In genomic region chr3:23926246-23926645, GRCh38 we compare ENCODE assay signal across 21 cellular contexts. TPM values are rescaled to one million over a fixed set of nuclear protein-coding genes. Genes with fewer than 3 reads are reported as not detected.
DNase-seq lines count a peak whose midpoint lies in the region; ATAC-seq, FAIRE-seq and TF ChIP-seq lines count a peak whose summit lies in the region.
"Had no signal": no experiment of that assay in that cellular context is flagged by ENCODE, and none has a peak within 500 bp of the region (broad histone marks: within the 10 kb centered on the region; RNA-seq: fewer than 3 reads in every experiment).

No MANE protein-coding gene starts in this region.

- POLR2A ChIA-PET in HEK293 (lab: Yijun Ruan, JAX), result interaction anchor here (1.2 kb wide), 1 partner anchor 9 kb away, joined by 14 read pairs; the partner anchor contains the start of genes NKIRAS1 and RPL15
- POLR2A ChIA-PET in K562 (lab: Yijun Ruan, JAX), result interaction anchor here (1.1 to 8.9 kb wide), 5 partner anchors 8 to 12 kb away, joined by 3 to 81 read pairs (median 4); partner anchors contain the start of genes NKIRAS1 and RPL15

- CTCF ChIA-PET in HEK293 (lab: Yijun Ruan, JAX) (interaction anchor here (0.8 kb wide), 1 partner anchor 9 kb away, joined by 3 read pairs; no protein-coding TSS in a partner anchor), K562 (lab: Yijun Ruan, JAX; ENCODE audit: low intra/inter-chr PET ratio) (no interaction called here)

- peak overlapping the region; percentile 3 for H3K27ac Mint-ChIP-seq in nephron progenitor cell
- H3K27ac Mint-ChIP-seq: B cell; CD4-positive, CD25-positive, alpha-beta regulatory T cell; CD8-positive, alpha-beta T cell had no signal

- no TSS peak for BruUV-seq in K562 (replicated peaks; lab: Mats Ljungman, UMichigan)

- peaks cover 37% of the 10 kb centered on the region for H3K4me1 Mint-ChIP-seq in nephron progenitor cell

- H3K4me2 ChIP-seq in K562 (ENCODE audit: insufficient read depth, low read length), result no peak overlapping the region
- H3K4me2 ChIP-seq: BLaER1 had no signal

- peaks cover 9% of the 10 kb centered on the region for H3K9me3 Mint-ChIP-seq in nephron progenitor cell
- H3K9me3 Mint-ChIP-seq: CD4-positive, CD25-positive, alpha-beta regulatory T cell; CD8-positive, alpha-beta T cell had no signal

- WGBS in K562 (ENCODE audit: insufficient coverage, low coverage, missing lambda C conversion rate), result 78% methylated on average over 7 of the region's 7 CpGs

- in situ Hi-C loops in K562 (cut with MboI), result no loop called here

- H3K27me3 Mint-ChIP-seq in nephron progenitor cell (ENCODE audit: low read depth, poor library complexity), result no peaks in the 10 kb centered on the region
- H3K27me3 Mint-ChIP-seq: B cell; CD4-positive, CD25-positive, alpha-beta regulatory T cell had no signal

- no peak overlapping the region for H3K4me3 ChIP-seq in HEK293 (ENCODE audit: low read depth, low read length)
- H3K4me3 ChIP-seq in K562, result no peak overlapping the region
- H3K4me3 ChIP-seq: BLaER1, GM23248 had no signal

- FAIRE-seq in K562 (lab: Jason Lieb, UNC), result no peak
- FAIRE-seq: A204.1, D721Med, GM12891, GM18507, H1 had no signal

- ATAC-seq in K562 (no peak), GM18519 (IDR thresholded peaks at IDR 0.05; ENCODE audit: low FRiP score, unreplicated experiment) (no peak)
- ATAC-seq: CD8-positive, alpha-beta T cell had no signal

- H2AFZ ChIP-seq in K562 (ENCODE audit: low read depth, low read length), result no peak overlapping the region
- H2AFZ ChIP-seq: GM23248 had no signal

- no peaks in the 10 kb centered on the region for H3K9me1 ChIP-seq in K562 (ENCODE audit: control insufficient read depth, insufficient read depth, low read length)

- H3K36me3 ChIP-seq in HEK293 (ENCODE audit: control insufficient read depth in 2 of 2, insufficient read depth in 1 of 2, low read length in 2 of 2) (peaks cover 3 to 5% of the 10 kb centered on the region in 2 experiments; a peak in 2 of 3 replicates), K562 (ENCODE audit: control insufficient read depth, insufficient read depth, low read length) (peaks cover 2% of the 10 kb centered on the region; the same call in 1 of the 3 replicates)

- no peak for TF ChIP-seq POLR2A in K562 (conservative IDR thresholded peaks at IDR 0.05)

- no peak overlapping the region for H3K9ac ChIP-seq in K562 (ENCODE audit: insufficient read depth in 1 of 2, low read depth in 2 of 2, low read length in 2 of 2)
- H3K9ac ChIP-seq: BLaER1, GM23248 had no signal

- no peaks in the 10 kb centered on the region for H3K79me2 ChIP-seq in K562 (ENCODE audit: control insufficient read depth, insufficient read depth, low read length)

- no peak for TF ChIP-seq RAD21 in K562 (CRISPR knock-in tag; conservative IDR thresholded peaks at IDR 0.05 in 1 of 2, IDR thresholded peaks at IDR 0.05 in 1 of 2)

- H3K27me3 ChIP-seq in K562 (ENCODE audit: control insufficient read depth in 2 of 2, insufficient read depth in 2 of 2, low read length in 2 of 2), result no peaks in the 10 kb centered on the region
- H3K27me3 ChIP-seq: BLaER1 had no signal

- no peaks in the 10 kb centered on the region for H4K20me1 ChIP-seq in K562 (replicated peaks; ENCODE audit: control insufficient read depth, insufficient read depth, low read length)

- TF ChIP-seq CTCF in 22Rv1 (IDR thresholded peaks at IDR 0.05) (no peak), HEK293 (tag by site-specific recombination; IDR thresholded peaks at IDR 0.05) (no peak), K562 (IDR thresholded peaks at IDR 0.05 in 2 of 3, conservative IDR thresholded peaks at IDR 0.05 in 1 of 3; ENCODE audit: insufficient read depth in 2 of 3, low read depth in 1 of 3, low read length in 3 of 3) (no peak), nephron progenitor cell (IDR thresholded peaks at IDR 0.05) (no peak)

- H3K36me3 Mint-ChIP-seq in nephron progenitor cell (ENCODE audit: low read depth), result peaks cover 25% of the 10 kb centered on the region

- H3K27ac ChIP-seq in 22Rv1 (peak overlapping the region; percentile 82; the same call in 1 of the 2 replicates), HEK293 (ENCODE audit: extremely low read depth, low read depth, low read length) (no peak overlapping the region), K562 (ENCODE audit: extremely low read depth, low read depth, low read length) (no peak overlapping the region)
- H3K27ac ChIP-seq: BLaER1, C4-2B, GM23248 had no signal

- no peak for TF ChIP-seq EP300 in K562 (IDR thresholded peaks at IDR 0.05; ENCODE audit: low read length)

- intact Hi-C loops in K562 (cut with micrococcal nuclease), result loop anchor here (2.0 kb wide), 1 partner anchor 73 kb away; no protein-coding TSS in a partner anchor

- no peaks in the 10 kb centered on the region for H3K4me1 ChIP-seq in HEK293 (ENCODE audit: control insufficient read depth, insufficient read depth, low read length)
- H3K4me1 ChIP-seq in K562 (replicated peaks in 1 of 2; ENCODE audit: control insufficient read depth in 2 of 2, insufficient read depth in 2 of 2, low read length in 2 of 2), result peaks cover 3 to 15% of the 10 kb centered on the region in 2 experiments; a peak in 2 of 5 replicates

- no peak for DNase-seq in K562 (ENCODE audit: extremely low read depth in 1 of 4, low spot score in 3 of 4)
- no peak for DNase-seq in nephron progenitor cell
- no peak for DNase-seq in SW480 (ENCODE audit: low spot score)
- DNase-seq: CD4-positive, CD25-positive, alpha-beta regulatory T cell; CD8-positive, alpha-beta T cell; DMS 273 treated with DMSO at 0.1 percent for 48 hours; DMS79 treated with DMSO at 0.1 percent for 48 hours; GF-D8; GM23248; H7 had no signal

- H3K9me3 ChIP-seq in HEK293 (ENCODE audit: control insufficient read depth, insufficient read depth, low read depth, low read length) (no peaks in the 10 kb centered on the region), K562 (replicated peaks; ENCODE audit: control insufficient read depth, insufficient read depth, low read depth, low read length) (no peaks in the 10 kb centered on the region)
- H3K9me3 ChIP-seq: BLaER1 had no signal

- no peak overlapping the region for H3K4me3 Mint-ChIP-seq in nephron progenitor cell
- H3K4me3 Mint-ChIP-seq: B cell; CD4-positive, CD25-positive, alpha-beta regulatory T cell; CD8-positive, alpha-beta T cell had no signal

RNA-seq across cellular contexts. Expression of gene RPL15, which starts 9.3 kb away (rescaled TPM):
- 238 and 411 TPM in 2 replicates for total RNA-seq in K562 (2011; cell fraction: chromatin; rRNA removed; ENCODE audit: low replicate concordance)
- 765 and 867 TPM in 2 replicates for total RNA-seq in K562 (2011; cell fraction: nucleolus; rRNA removed)
- 735 and 1,463 TPM in 2 replicates for total RNA-seq in K562 (2011; cell fraction: nucleoplasm; rRNA removed)
- 2,466 and 2,533 TPM in 2 replicates for total RNA-seq in K562 (2014; rRNA removed)
- total RNA-seq in K562 (2014; rRNA removed; fragmentation: Illumina TruSeq; extraction: Trizol), result 1,923 and 2,393 TPM in 2 replicates
- total RNA-seq in K562 (2015; rRNA removed; fragmentation: Illumina TruSeq; extraction: Trizol), result 2,774 and 3,068 TPM in 2 replicates
- total RNA-seq in K562 (2021), result 2,579 and 2,753 TPM in 2 replicates
- 4,017 and 4,081 TPM in 2 replicates for polyA plus RNA-seq in K562 (2011; rRNA removed)
- 6,575 and 7,027 TPM in 2 replicates for polyA plus RNA-seq in K562 (2011; cell fraction: cytosol; rRNA removed)
- 1,268 and 2,124 TPM in 2 replicates for polyA plus RNA-seq in K562 (2011; cell fraction: nucleus; rRNA removed)
- polyA plus RNA-seq in K562 (2012), result 3,041 and 6,015 TPM in 2 replicates
- polyA plus RNA-seq in K562 (2014; fragmentation: Illumina TruSeq; extraction: Trizol), result 3,791 and 3,928 TPM in 2 replicates
- polyA plus RNA-seq in K562 (2014; fragmentation: Nextera tagmentation; extraction: Ambion mirVana), result 1,000 to 10,000 TPM; 7,800 to 8,850 TPM
- 5,148 and 5,287 TPM in 2 replicates for polyA plus RNA-seq in K562 (2014; rRNA removed)
- 1,404 and 1,476 TPM in 2 replicates for polyA minus RNA-seq in K562 (2011; rRNA and poly(A)+ RNA removed)
- polyA minus RNA-seq in K562 (2011; cell fraction: cytosol; rRNA and poly(A)+ RNA removed), result 1,271 and 1,367 TPM in 2 replicates
- polyA minus RNA-seq in K562 (2011; cell fraction: nucleus; rRNA and poly(A)+ RNA removed), result 253 and 438 TPM in 2 replicates

RNA-seq across cellular contexts. Expression of gene NKIRAS1, which starts 9.5 kb away (rescaled TPM):
- total RNA-seq in K562 (2011; cell fraction: chromatin; rRNA removed; ENCODE audit: low replicate concordance), result 6.4 and 13.1 TPM in 2 replicates
- 4.0 and 4.3 TPM in 2 replicates for total RNA-seq in K562 (2011; cell fraction: nucleolus; rRNA removed)
- total RNA-seq in K562 (2011; cell fraction: nucleoplasm; rRNA removed), result 11.9 and 17.8 TPM in 2 replicates
- total RNA-seq in K562 (2014; rRNA removed), result 5.5 and 6.1 TPM in 2 replicates
- total RNA-seq in K562 (2014; rRNA removed; fragmentation: Illumina TruSeq; extraction: Trizol), result 8.4 TPM in 2 replicates
- total RNA-seq in K562 (2015; rRNA removed; fragmentation: Illumina TruSeq; extraction: Trizol), result 10.3 and 10.8 TPM in 2 replicates
- 4.3 and 5.1 TPM in 2 replicates for total RNA-seq in K562 (2021)
- polyA plus RNA-seq in K562 (2011; rRNA removed), result 5.3 and 7.1 TPM in 2 replicates
- 1.6 and 3.9 TPM in 2 replicates for polyA plus RNA-seq in K562 (2011; cell fraction: cytosol; rRNA removed)
- polyA plus RNA-seq in K562 (2011; cell fraction: nucleus; rRNA removed), result 3.1 and 3.7 TPM in 2 replicates
- 3.6 and 4.8 TPM in 2 replicates for polyA plus RNA-seq in K562 (2012)
- 5.9 and 6.9 TPM in 2 replicates for polyA plus RNA-seq in K562 (2014; fragmentation: Illumina TruSeq; extraction: Trizol)
- 1 to 10 TPM; 5.5 to 5.6 TPM for polyA plus RNA-seq in K562 (2014; fragmentation: Nextera tagmentation; extraction: Ambion mirVana)
- 6.3 and 6.4 TPM in 2 replicates for polyA plus RNA-seq in K562 (2014; rRNA removed)
- 6.5 and 8.6 TPM in 2 replicates for polyA minus RNA-seq in K562 (2011; rRNA and poly(A)+ RNA removed)
- 2.4 and 2.7 TPM in 2 replicates for polyA minus RNA-seq in K562 (2011; cell fraction: cytosol; rRNA and poly(A)+ RNA removed)
- 6.5 and 9.6 TPM in 2 replicates for polyA minus RNA-seq in K562 (2011; cell fraction: nucleus; rRNA and poly(A)+ RNA removed)

RNA-seq across cellular contexts. Expression of gene NR1D2, which starts 18.8 kb away (rescaled TPM):
- 2.5 and 9.3 TPM in 2 replicates for total RNA-seq in K562 (2011; cell fraction: chromatin; rRNA removed; ENCODE audit: low replicate concordance)
- total RNA-seq in K562 (2011; cell fraction: nucleolus; rRNA removed), result 1.5 and 1.7 TPM in 2 replicates
- total RNA-seq in K562 (2011; cell fraction: nucleoplasm; rRNA removed), result 2.7 and 3.3 TPM in 2 replicates
- total RNA-seq in K562 (2014; rRNA removed), result 2.6 and 2.9 TPM in 2 replicates
- 4.8 and 5.7 TPM in 2 replicates for total RNA-seq in K562 (2014; rRNA removed; fragmentation: Illumina TruSeq; extraction: Trizol)
- total RNA-seq in K562 (2015; rRNA removed; fragmentation: Illumina TruSeq; extraction: Trizol), result 3.2 and 3.6 TPM in 2 replicates
- total RNA-seq in K562 (2021), result 4.2 and 5.5 TPM in 2 replicates
- polyA plus RNA-seq in K562 (2011; rRNA removed), result 1.6 and 2.5 TPM in 2 replicates
- polyA plus RNA-seq in K562 (2011; cell fraction: cytosol; rRNA removed), result 0.51 and 0.77 TPM in 2 replicates
- 0.67 and 1.1 TPM in 2 replicates for polyA plus RNA-seq in K562 (2011; cell fraction: nucleus; rRNA removed)
- 1.9 and 2.7 TPM in 2 replicates for polyA plus RNA-seq in K562 (2012)
- polyA plus RNA-seq in K562 (2014; fragmentation: Illumina TruSeq; extraction: Trizol), result 3.2 and 3.3 TPM in 2 replicates
- 1 to 10 TPM; 1.2 TPM for polyA plus RNA-seq in K562 (2014; fragmentation: Nextera tagmentation; extraction: Ambion mirVana)
- 1.3 and 2.2 TPM in 2 replicates for polyA plus RNA-seq in K562 (2014; rRNA removed)
- polyA minus RNA-seq in K562 (2011; rRNA and poly(A)+ RNA removed), result 11.3 and 12.5 TPM in 2 replicates
- polyA minus RNA-seq in K562 (2011; cell fraction: cytosol; rRNA and poly(A)+ RNA removed), result 3.2 and 3.5 TPM in 2 replicates
- 1.3 and 2.7 TPM in 2 replicates for polyA minus RNA-seq in K562 (2011; cell fraction: nucleus; rRNA and poly(A)+ RNA removed)
